Comparison of ENCODE assay signal across 1 cellular context in the genomic region with DNA sequence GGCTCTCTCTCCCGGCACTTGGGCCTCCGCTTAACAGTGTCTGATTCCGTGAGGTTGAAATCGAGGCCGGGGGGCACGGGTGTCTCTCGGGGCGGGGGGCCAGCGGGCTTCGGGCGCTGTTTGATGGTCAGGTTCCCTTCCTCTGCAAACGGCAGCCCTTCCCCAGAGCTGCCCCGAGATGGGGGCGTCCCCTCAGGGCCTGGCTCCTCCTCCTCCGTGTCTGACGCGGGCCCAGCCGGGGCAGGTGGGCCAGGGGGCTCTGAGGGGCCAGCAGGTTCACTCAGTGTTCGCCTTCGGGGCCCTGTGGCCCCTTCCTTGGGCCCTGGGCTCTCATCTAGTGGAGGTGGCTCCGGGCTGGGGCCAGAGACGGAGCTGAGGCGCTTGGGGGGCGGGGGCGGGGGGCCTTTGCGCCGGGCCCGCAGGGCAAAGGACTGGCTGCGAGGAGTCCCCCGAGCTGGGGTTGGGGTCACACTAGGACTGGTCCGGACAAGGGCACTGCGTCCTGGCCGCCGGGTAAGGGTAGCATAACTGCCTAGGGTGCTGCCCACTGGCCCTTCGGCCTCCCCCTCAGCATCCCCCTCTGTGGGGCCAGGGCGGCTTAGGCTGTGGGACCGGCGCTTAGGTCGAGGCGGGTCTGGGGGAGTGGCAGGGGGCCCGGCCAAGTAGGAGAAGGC.
TF ChIP-seq lines count a peak whose summit lies in the region.

No MANE protein-coding gene starts in this region.

TF ChIP-seq in K562, 482 proteins besides CTCF, POLR2A, EP300 and RAD21:
- TF ChIP-seq MCM2 (IDR thresholded peaks at IDR 0.05; ENCODE audit: low read depth) (no peak), RBFOX2 (IDR thresholded peaks at IDR 0.05; ENCODE audit: low read depth, low read length) (peak; percentile 4; the same call in 1 of the 2 replicates)
